In genomic region chr9:124251605-124252366, GRCh38 we compare ENCODE assay signal across 12 cellular contexts. TPM values are rescaled to one million over a fixed set of nuclear protein-coding genes. Genes with fewer than 3 reads are reported as not detected.
DNase-seq lines count a peak whose midpoint lies in the region; ATAC-seq, FAIRE-seq and TF ChIP-seq lines count a peak whose summit lies in the region.
"Had no signal": no experiment of that assay in that cellular context is flagged by ENCODE, and none has a peak within 500 bp of the region (broad histone marks: within the 10 kb centered on the region; RNA-seq: fewer than 3 reads in every experiment).

No MANE protein-coding gene starts in this region.

- H3K27ac Mint-ChIP-seq in endothelial cell (ENCODE audit: unreplicated experiment): no peak overlapping the region

- H2AFZ ChIP-seq in Karpas-422 (ENCODE audit: low read length) (no peak overlapping the region), K562 (ENCODE audit: low read depth, low read length) (no peak overlapping the region)

- no peaks in the 10 kb centered on the region for H3K9me3 ChIP-seq in BLaER1 treated with 17β-estradiol and CSF1 and Interleukin-3, amounts not matched to agents 10 nM and 100 nM (replicated peaks in 1 of 11)
- H3K9me3 ChIP-seq in Karpas-422 (ENCODE audit: low read length) (no peaks in the 10 kb centered on the region), K562 (replicated peaks; ENCODE audit: control insufficient read depth, insufficient read depth, low read depth, low read length) (no peaks in the 10 kb centered on the region), left lung (no peaks in the 10 kb centered on the region)
- H3K9me3 ChIP-seq: upper lobe of left lung had no signal

- no peak overlapping the region for H3K27ac ChIP-seq in BLaER1 treated with 17β-estradiol and CSF1 and Interleukin-3, amounts not matched to agents 10 nM and 100 nM
- H3K27ac ChIP-seq in Karpas-422 (ENCODE audit: low read length) (no peak overlapping the region), K562 (ENCODE audit: extremely low read depth, low read depth, low read length) (no peak overlapping the region), left lung (no peak overlapping the region)
- H3K27ac ChIP-seq: upper lobe of left lung had no signal

- H3K4me1 ChIP-seq in BLaER1 treated with 17β-estradiol and CSF1 and Interleukin-3, amounts not matched to agents 10 nM and 100 nM: peaks cover 15 to 51% (median 43%) of the 10 kb centered on the region in 10 experiments
- H3K4me1 ChIP-seq in Karpas-422 (ENCODE audit: low read length) (peaks cover 24% of the 10 kb centered on the region), K562 (replicated peaks in 1 of 2; ENCODE audit: control insufficient read depth in 2 of 2, insufficient read depth in 2 of 2, low read length in 2 of 2) (no peaks in the 10 kb centered on the region; a peak in 1 of 5 replicates), left lung (peaks cover 0 to 8% of the 10 kb centered on the region in 2 donors)

- H3K4me3 Mint-ChIP-seq in endothelial cell (ENCODE audit: unreplicated experiment): no peak overlapping the region
- H3K4me3 Mint-ChIP-seq: activated T-cell treated with anti-CD3 and anti-CD28 coated beads, Interleukin-2, amount 50 U/mL, for 4 hours; T-helper 2 cell treated with Interferon-gamma antibody and Interleukin-4, amounts not matched to agents 5 μg/mL and 100 μg/mL, for 36 hours had no signal

- no peak for FAIRE-seq in K562 (lab: Jason Lieb, UNC)

- H3K36me3 ChIP-seq in BLaER1 treated with 17β-estradiol and CSF1 and Interleukin-3, amounts not matched to agents 10 nM and 100 nM: no peaks in the 10 kb centered on the region
- H3K36me3 ChIP-seq in Karpas-422 (ENCODE audit: insufficient read depth, low read length) (no peaks in the 10 kb centered on the region), K562 (ENCODE audit: control insufficient read depth, insufficient read depth, low read length) (no peaks in the 10 kb centered on the region), left lung (no peaks in the 10 kb centered on the region)
- H3K36me3 ChIP-seq: upper lobe of left lung had no signal

- peaks cover 16% of the 10 kb centered on the region for H3K4me1 Mint-ChIP-seq in endothelial cell (ENCODE audit: unreplicated experiment)

- intact Hi-C loops in K562 (cut with micrococcal nuclease) (no loop called here), left lung (cut with DNase I) (no loop called here)

- DNase-seq in Karpas-422 (peak; percentile 57), K562 (ENCODE audit: extremely low read depth in 1 of 4, low spot score in 3 of 4) (no peak), left lung (peak in 1 of 2 donors; percentile 14), endothelial cell (ENCODE audit: low spot score) (no peak)
- DNase-seq in activated T-cell treated with anti-CD3 and anti-CD28 coated beads, Interleukin-2, amount 50 U/mL, for 1 hour: no peak
- DNase-seq: activated T-cell treated with anti-CD3 and anti-CD28 coated beads, Interleukin-2, amount 50 U/mL, for 4 hours; cerebellar nuclear complex; upper lobe of left lung had no signal

- TF ChIP-seq CTCF in K562 (IDR thresholded peaks at IDR 0.05 in 2 of 3, conservative IDR thresholded peaks at IDR 0.05 in 1 of 3; ENCODE audit: insufficient read depth in 2 of 3, low read depth in 1 of 3, low read length in 3 of 3) (no peak; a peak in 1 of 6 replicates), left lung (IDR thresholded peaks at IDR 0.05) (no peak), endothelial cell (IDR thresholded peaks at IDR 0.05; ENCODE audit: unreplicated experiment) (no peak)

- H3K27me3 Mint-ChIP-seq in endothelial cell (ENCODE audit: unreplicated experiment): peaks cover 7% of the 10 kb centered on the region

- no peak overlapping the region for H3K4me3 ChIP-seq in BLaER1 treated with 17β-estradiol and CSF1 and Interleukin-3, amounts not matched to agents 10 nM and 100 nM
- H3K4me3 ChIP-seq in Karpas-422 (ENCODE audit: low read length) (no peak overlapping the region), K562 (no peak overlapping the region), left lung (no peak overlapping the region)
- H3K4me3 ChIP-seq: upper lobe of left lung had no signal

- CTCF ChIA-PET in K562 (lab: Yijun Ruan, JAX; ENCODE audit: low intra/inter-chr PET ratio): interaction anchor here (1.0 kb wide), 1 partner anchor 125 kb away, joined by 3 read pairs; no protein-coding TSS in a partner anchor

- POLR2A ChIA-PET in K562 (lab: Yijun Ruan, JAX): no interaction called here

- peak overlapping the region in 6 of 11 experiments; percentile 18 to 45 (median 37); a peak in 7 of 22 replicates for H3K4me2 ChIP-seq in BLaER1 treated with 17β-estradiol and CSF1 and Interleukin-3, amounts not matched to agents 10 nM and 100 nM
- H3K4me2 ChIP-seq in Karpas-422 (ENCODE audit: low read depth, low read length, poor library complexity, severe bottlenecking) (no peak overlapping the region), K562 (ENCODE audit: insufficient read depth, low read length) (no peak overlapping the region)

- WGBS in K562 (ENCODE audit: insufficient coverage, low coverage, missing lambda C conversion rate): 13% methylated on average over 16 of the region's 16 CpGs

- H3K79me2 ChIP-seq in Karpas-422 (ENCODE audit: low read length) (no peaks in the 10 kb centered on the region), K562 (ENCODE audit: control insufficient read depth, insufficient read depth, low read length) (no peaks in the 10 kb centered on the region)

- no peak for TF ChIP-seq EP300 in K562 (IDR thresholded peaks at IDR 0.05; ENCODE audit: low read length)

- BruUV-seq in K562 (replicated peaks; lab: Mats Ljungman, UMichigan): no TSS peak

- no peak overlapping the region for H3K9ac ChIP-seq in BLaER1 treated with 17β-estradiol and CSF1 and Interleukin-3, amounts not matched to agents 10 nM and 100 nM
- H3K9ac ChIP-seq in Karpas-422 (ENCODE audit: low read length) (no peak overlapping the region), K562 (ENCODE audit: insufficient read depth in 1 of 2, low read depth in 2 of 2, low read length in 2 of 2) (no peak overlapping the region; a peak in 1 of 4 replicates)

- no peaks in the 10 kb centered on the region for H3K9me2 ChIP-seq in Karpas-422 (replicated peaks; ENCODE audit: insufficient read depth, low read length)

- in situ Hi-C loops in K562 (cut with MboI): no loop called here

- H3K27me3 ChIP-seq in BLaER1 treated with 17β-estradiol and CSF1 and Interleukin-3, amounts not matched to agents 10 nM and 100 nM: no peaks in the 10 kb centered on the region
- no peaks in the 10 kb centered on the region for H3K27me3 ChIP-seq in Karpas-422 (ENCODE audit: low read length)
- H3K27me3 ChIP-seq in K562 (ENCODE audit: control insufficient read depth in 2 of 2, insufficient read depth in 2 of 2, low read length in 2 of 2): peaks cover 12 to 26% of the 10 kb centered on the region in 2 experiments
- no peaks in the 10 kb centered on the region for H3K27me3 ChIP-seq in left lung
- H3K27me3 ChIP-seq: upper lobe of left lung had no signal

- peak in 1 of 2 experiments; percentile 32; a peak in 2 of 4 replicates for TF ChIP-seq RAD21 in K562 (CRISPR knock-in tag; conservative IDR thresholded peaks at IDR 0.05 in 1 of 2, IDR thresholded peaks at IDR 0.05 in 1 of 2)

- no peaks in the 10 kb centered on the region for H3K36me3 Mint-ChIP-seq in endothelial cell (ENCODE audit: low read depth, unreplicated experiment)

- no peaks in the 10 kb centered on the region for H4K20me1 ChIP-seq in BLaER1 treated with 17β-estradiol and CSF1 and Interleukin-3, amounts not matched to agents 10 nM and 100 nM
- H4K20me1 ChIP-seq in Karpas-422 (ENCODE audit: insufficient read depth, low read depth, low read length): no peaks in the 10 kb centered on the region
- H4K20me1 ChIP-seq in K562 (replicated peaks; ENCODE audit: control insufficient read depth, insufficient read depth, low read length): no peaks in the 10 kb centered on the region; the same call in 1 of the 2 replicates

- no peaks in the 10 kb centered on the region for H3K9me3 Mint-ChIP-seq in endothelial cell (ENCODE audit: unreplicated experiment)
- H3K9me3 Mint-ChIP-seq: activated T-cell treated with anti-CD3 and anti-CD28 coated beads, Interleukin-2, amount 50 U/mL, for 4 hours; T-helper 2 cell treated with Interferon-gamma antibody and Interleukin-4, amounts not matched to agents 5 μg/mL and 100 μg/mL, for 36 hours had no signal

- TF ChIP-seq POLR2A in K562 (conservative IDR thresholded peaks at IDR 0.05): no peak

- ATAC-seq in K562 (peak; percentile 51; the same call in 2 of the 3 replicates), left lung (peak; percentile 18), HG02623 (IDR thresholded peaks at IDR 0.05; ENCODE audit: unreplicated experiment) (no peak), GM18502 (IDR thresholded peaks at IDR 0.05; ENCODE audit: poor library complexity, unreplicated experiment) (no peak)
- ATAC-seq: activated T-cell treated with anti-CD3 and anti-CD28 coated beads, Interleukin-2, amount 50 U/mL, for 4 hours had no signal

- no peaks in the 10 kb centered on the region for H3K9me1 ChIP-seq in K562 (ENCODE audit: control insufficient read depth, insufficient read depth, low read length)

TF ChIP-seq in K562, 482 proteins besides CTCF, POLR2A, EP300 and RAD21 (continues in another document):
- TF ChIP-seq ZNF263 (CRISPR knock-in tag; IDR thresholded peaks at IDR 0.05; ENCODE audit: borderline replicate concordance): peak; percentile 59; the same call in 1 of the 2 replicates

RNA-seq across cellular contexts. Expression of gene NEK6, which starts 6.0 kb away (rescaled TPM):
- total RNA-seq in Karpas-422 (2014; rRNA removed; shearing (Covaris generic); ENCODE audit: low replicate concordance): 77.9 and 93.3 TPM in 2 replicates
- total RNA-seq in K562 (2011; cell fraction: chromatin; rRNA removed; ENCODE audit: low replicate concordance): 11.0 and 26.4 TPM in 2 replicates
- 6.4 and 7.7 TPM in 2 replicates for total RNA-seq in K562 (2011; cell fraction: nucleolus; rRNA removed)
- 8.4 and 9.9 TPM in 2 replicates for total RNA-seq in K562 (2011; cell fraction: nucleoplasm; rRNA removed)
- total RNA-seq in K562 (2014; rRNA removed) (8.0 and 11.4 TPM in 2 replicates), K562 (2014; rRNA removed; fragmentation: Illumina TruSeq; extraction: Trizol) (6.1 and 6.9 TPM in 2 replicates), K562 (2015; rRNA removed; fragmentation: Illumina TruSeq; extraction: Trizol) (7.9 and 8.4 TPM in 2 replicates), K562 (2021) (19.0 and 19.7 TPM in 2 replicates), left lung (100 to 1,000 TPM; 104 to 132 TPM), endothelial cell (ENCODE audit: unreplicated experiment) (43.9 TPM)
- polyA plus RNA-seq in K562 (2011; rRNA removed) (12.1 and 27.8 TPM in 2 replicates), K562 (2014; fragmentation: Illumina TruSeq; extraction: Trizol) (12.5 and 12.9 TPM in 2 replicates), K562 (2014; fragmentation: Nextera tagmentation; extraction: Ambion mirVana) (1 to 10 TPM; 3.1 to 3.5 TPM), K562 (2014; rRNA removed) (9.5 and 13.1 TPM in 2 replicates)
- polyA plus RNA-seq in K562 (2011; cell fraction: cytosol; rRNA removed): 20.4 and 25.6 TPM in 2 replicates
- 13.6 and 24.6 TPM in 2 replicates for polyA plus RNA-seq in K562 (2011; cell fraction: nucleus; rRNA removed)
- 8.5 and 12.5 TPM in 2 replicates for polyA plus RNA-seq in K562 (2012)
- polyA minus RNA-seq in K562 (2011; rRNA and poly(A)+ RNA removed): 24.9 and 49.3 TPM in 2 replicates
- 10.0 and 18.9 TPM in 2 replicates for polyA minus RNA-seq in K562 (2011; cell fraction: cytosol; rRNA and poly(A)+ RNA removed)
- polyA minus RNA-seq in K562 (2011; cell fraction: nucleus; rRNA and poly(A)+ RNA removed): 4.8 and 27.3 TPM in 2 replicates

Comparison
In these comparisons a context has a peak if more than half of its experiments do, and no peak if none do; other contexts are left out.
1. H3K4me2 ChIP-seq: peak in BLaER1 treated with 17β-estradiol and CSF1 and Interleukin-3, amounts not matched to agents 10 nM and 100 nM (6 of 11); none in Karpas-422 (single experiment) and K562 (single experiment).
2. ATAC-seq: peak in K562 (single experiment) and left lung (single experiment); none in HG02623 (single experiment) and GM18502 (single experiment).